8 cellular contexts compared by ENCODE assay signal in the genomic region with DNA sequence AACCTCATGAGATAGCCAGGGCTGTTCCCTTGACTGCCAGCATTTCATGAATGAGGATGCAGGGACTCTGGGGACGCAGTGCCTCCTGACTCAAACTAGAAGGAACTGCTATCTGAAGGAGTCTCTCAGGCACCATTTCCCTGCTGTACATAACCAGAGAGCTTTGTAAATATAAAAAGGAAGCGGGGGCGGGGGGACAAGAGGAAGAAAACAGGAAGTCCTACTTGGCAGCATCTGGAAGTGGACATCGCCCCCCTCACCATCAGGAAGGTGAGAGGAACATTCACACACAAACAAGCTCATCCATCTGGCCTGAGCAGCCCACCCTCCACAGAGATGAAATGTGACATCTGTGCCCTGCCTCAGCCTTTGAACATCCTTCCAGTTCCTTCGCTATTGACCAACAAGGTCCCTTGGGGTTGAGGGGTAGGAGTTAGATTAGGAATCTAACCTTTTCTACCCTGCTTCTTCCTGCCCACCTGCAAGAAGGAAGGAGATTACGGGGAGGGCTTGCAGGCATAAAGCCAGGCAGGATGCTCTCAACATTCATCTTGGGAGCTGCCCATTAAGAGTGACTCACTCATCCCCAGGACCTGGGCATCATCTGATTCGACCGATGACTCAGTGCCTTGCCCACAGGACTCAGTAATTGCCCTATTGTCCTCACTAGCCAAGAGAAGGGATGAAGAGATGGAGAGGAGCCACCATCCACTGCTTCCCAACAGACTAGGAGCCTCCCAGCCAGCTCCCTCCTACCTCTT. TPM values are rescaled to one million over a fixed set of nuclear protein-coding genes. Genes with fewer than 3 reads are reported as not detected.
A peak's percentile ranks its signal among the peaks of the same experiment; 100 is the strongest.
DNase-seq lines count a peak whose midpoint lies in the region; TF ChIP-seq lines count a peak whose summit lies in the region.

No MANE protein-coding gene starts in this region.

- H3K27ac Mint-ChIP-seq in endothelial cell (ENCODE audit: unreplicated experiment) = peak overlapping the region; percentile 93

- H3K9me3 Mint-ChIP-seq in endothelial cell (ENCODE audit: unreplicated experiment) = no peaks in the 10 kb centered on the region

- no peaks in the 10 kb centered on the region for H3K27me3 ChIP-seq in neutrophil
- H3K27me3 ChIP-seq in brain microvascular endothelial cell (replicated peaks) = no peaks in the 10 kb centered on the region
- no peaks in the 10 kb centered on the region for H3K27me3 ChIP-seq in MM.1S (replicated peaks; ENCODE audit: insufficient read depth, low read length)

- H3K4me3 ChIP-seq in neutrophil (ENCODE audit: low read depth in 1 of 2, low read length in 1 of 2) (peak overlapping the region in 1 of 2 experiments; percentile 23), brain microvascular endothelial cell (ENCODE audit: low read depth, low read length) (no peak overlapping the region), MM.1S (ENCODE audit: low read length) (no peak overlapping the region)

- TF ChIP-seq CTCF in endothelial cell (IDR thresholded peaks at IDR 0.05; ENCODE audit: unreplicated experiment) = no peak
- TF ChIP-seq CTCF in neutrophil (IDR thresholded peaks at IDR 0.05) = peak; percentile 41
- TF ChIP-seq CTCF in brain microvascular endothelial cell (IDR thresholded peaks at IDR 0.05; ENCODE audit: low read depth, low read length, missing control alignments) = no peak
- TF ChIP-seq CTCF in MM.1S (IDR thresholded peaks at IDR 0.05; ENCODE audit: low read length) = no peak

- no peak overlapping the region for H3K9ac ChIP-seq in MM.1S (ENCODE audit: low read length)

- in situ Hi-C loops in brain microvascular endothelial cell (cut with HindIII; ENCODE audit: low pct_ligation_motif_present, low sequenced_read_pairs) = no loop called here

- H3K9me2 ChIP-seq in MM.1S (replicated peaks; ENCODE audit: insufficient read depth, low read length) = no peaks in the 10 kb centered on the region

- H3F3A ChIP-seq in MM.1S (ENCODE audit: insufficient read depth, low read length) = no peaks in the 10 kb centered on the region

- H4K20me1 ChIP-seq in MM.1S (ENCODE audit: insufficient read depth, low read length) = no peaks in the 10 kb centered on the region

- no peaks in the 10 kb centered on the region for H3K9me3 ChIP-seq in neutrophil
- H3K9me3 ChIP-seq in MM.1S (replicated peaks; ENCODE audit: insufficient read depth, low read length) = no peaks in the 10 kb centered on the region

- H2AFZ ChIP-seq in MM.1S (ENCODE audit: low read length) = no peak overlapping the region

- H3K27me3 Mint-ChIP-seq in endothelial cell (ENCODE audit: unreplicated experiment) = peaks cover 3% of the 10 kb centered on the region

- H3K4me1 ChIP-seq in neutrophil (ENCODE audit: control insufficient read depth in 1 of 2, insufficient read depth in 1 of 2, low read depth in 1 of 2, low read length in 1 of 2) (peaks cover 56 to 64% of the 10 kb centered on the region in 2 experiments), MM.1S (ENCODE audit: low read length) (no peaks in the 10 kb centered on the region)

- peak overlapping the region; percentile 93 for H3K27ac ChIP-seq in neutrophil
- H3K27ac ChIP-seq in brain microvascular endothelial cell = no peak overlapping the region
- H3K27ac ChIP-seq in MM.1S (ENCODE audit: low read length) = no peak overlapping the region

- no peaks in the 10 kb centered on the region for H3K79me2 ChIP-seq in MM.1S (ENCODE audit: low read length)

- DNase-seq in COLO829 (ENCODE audit: low spot score) (peak; percentile 80), NCI-H446 treated with DMSO at 0.1 percent for 48 hours (lab: John Stamatoyannopoulos, UW) (peak; percentile 26), endothelial cell (ENCODE audit: low spot score) (peak; percentile 17), brain microvascular endothelial cell (no peak), cortex of kidney (lab: John Stamatoyannopoulos, UW) (no peak), OCI-M2 (lab: John Stamatoyannopoulos, UW; ENCODE audit: unreplicated experiment) (no peak), MM.1S (no peak)

- H3K36me3 Mint-ChIP-seq in endothelial cell (ENCODE audit: low read depth, unreplicated experiment) = peaks cover 50% of the 10 kb centered on the region

- no peak overlapping the region for H3K4me2 ChIP-seq in MM.1S (ENCODE audit: low read depth, low read length)

- peaks cover 54% of the 10 kb centered on the region for H3K4me1 Mint-ChIP-seq in endothelial cell (ENCODE audit: unreplicated experiment)

- peak overlapping the region; percentile 68 for H3K4me3 Mint-ChIP-seq in endothelial cell (ENCODE audit: unreplicated experiment)

- H3K36me3 ChIP-seq in neutrophil = peaks cover 29% of the 10 kb centered on the region
- H3K36me3 ChIP-seq in brain microvascular endothelial cell (replicated peaks) = no peaks in the 10 kb centered on the region
- H3K36me3 ChIP-seq in MM.1S (replicated peaks; ENCODE audit: insufficient read depth, low read length) = no peaks in the 10 kb centered on the region

RNA-seq across cellular contexts. Expression of a gene that starts 31.9 kb away (rescaled TPM):
- 41.1 TPM for total RNA-seq in endothelial cell (ENCODE audit: unreplicated experiment)

Comparison
In these comparisons a context has a peak if more than half of its experiments do, and no peak if none do; other contexts are left out.
1. DNase-seq: peak in COLO829 (single experiment), NCI-H446 treated with DMSO at 0.1 percent for 48 hours (single experiment) and endothelial cell (single experiment); none in brain microvascular endothelial cell (single experiment), cortex of kidney (single experiment), OCI-M2 (single experiment) and MM.1S (single experiment).